Comparison of ENCODE assay signal across 1 cellular context in genomic region chr7:134750083-134751062, GRCh38.
TF ChIP-seq lines count a peak whose summit lies in the region.

No MANE protein-coding gene starts in this region.

TF ChIP-seq in endothelial cell of umbilical vein, 7 proteins besides CTCF, POLR2A, EP300 and RAD21 (continued from another document):
- no peak for TF ChIP-seq MAX (IDR thresholded peaks at IDR 0.05; ENCODE audit: insufficient read depth, insufficient read length)
- no peak for TF ChIP-seq GATA2 (IDR thresholded peaks at IDR 0.05; ENCODE audit: insufficient read depth, insufficient read length, low read depth, low read length)
TF ChIP-seq in endothelial cell of umbilical vein: peak in this region for 0.
